20 cellular contexts compared by ENCODE assay signal in genomic region chr1:217525773-217526490, GRCh38.
DNase-seq lines count a peak whose midpoint lies in the region; ATAC-seq, FAIRE-seq and TF ChIP-seq lines count a peak whose summit lies in the region.
"Had no signal": no experiment of that assay in that cellular context is flagged by ENCODE, and none has a peak within 500 bp of the region (broad histone marks: within the 10 kb centered on the region; RNA-seq: fewer than 3 reads in every experiment).

No MANE protein-coding gene starts in this region.

- DNase-seq in AG20443 (ENCODE audit: low spot score) (peak; percentile 20), LNCaP clone FGC (ENCODE audit: low read depth) (peak; percentile 80), mesenchymal stem cell (no peak), SIG-M5 (lab: John Stamatoyannopoulos, UW) (no peak), NCI-H2107 treated with DMSO at 0.1 percent for 48 hours (lab: John Stamatoyannopoulos, UW; ENCODE audit: unreplicated experiment) (no peak)
- no peak for DNase-seq in naive thymus-derived CD4-positive, alpha-beta T cell
- DNase-seq: activated CD4-positive, alpha-beta T cell treated with anti-CD3 and anti-CD28 coated beads, Interleukin-2, amount 50 U/mL, for 48 hours; activated naive CD8-positive, alpha-beta T cell treated with anti-CD3 and anti-CD28 coated beads for 36 hours; activated T-cell treated with anti-CD3 and anti-CD28 coated beads, Interleukin-2, amount 50 U/mL, for 4 hours; cerebellar nuclear complex; heart left ventricle; islet precursor cell; NCI-H82; Peyer's patch; substantia nigra had no signal

- H3K9me3 Mint-ChIP-seq in naive thymus-derived CD4-positive, alpha-beta T cell, result no peaks in the 10 kb centered on the region
- H3K9me3 Mint-ChIP-seq: activated naive CD8-positive, alpha-beta T cell treated with anti-CD3 and anti-CD28 coated beads for 36 hours; activated T-cell treated with anti-CD3 and anti-CD28 coated beads, Interleukin-2, amount 50 U/mL, for 4 hours had no signal

- peak; percentile 75 for FAIRE-seq in colon (lab: Jason Lieb, UNC)
- FAIRE-seq: HepG2 had no signal

- no peaks in the 10 kb centered on the region for H3K4me1 ChIP-seq in mesenchymal stem cell (ENCODE audit: control insufficient read depth, insufficient read depth, low read depth, low read length)
- no peaks in the 10 kb centered on the region for H3K4me1 ChIP-seq in naive thymus-derived CD4-positive, alpha-beta T cell (ENCODE audit: control insufficient read depth in 2 of 2, insufficient read depth in 2 of 2, low read length in 2 of 2)
- H3K4me1 ChIP-seq: BLaER1, neural progenitor cell, Peyer's patch had no signal

- H3K27ac Mint-ChIP-seq in naive thymus-derived CD4-positive, alpha-beta T cell, result no peak overlapping the region
- H3K27ac Mint-ChIP-seq: activated naive CD8-positive, alpha-beta T cell treated with anti-CD3 and anti-CD28 coated beads for 36 hours; neural progenitor cell had no signal

- no peak overlapping the region for H3K14ac ChIP-seq in mesenchymal stem cell (ENCODE audit: low read length in 2 of 2)

- H2BK5ac ChIP-seq in mesenchymal stem cell (ENCODE audit: low read depth, low read length, poor library complexity, severe bottlenecking), result no peak overlapping the region

- H3K4me2 ChIP-seq in mesenchymal stem cell (ENCODE audit: low read length, poor library complexity, severe bottlenecking), result no peak overlapping the region
- H3K4me2 ChIP-seq: BLaER1, neural progenitor cell had no signal

- no peak overlapping the region for H2BK12ac ChIP-seq in mesenchymal stem cell (ENCODE audit: low read length in 2 of 2)

- no peak overlapping the region for H3K4me3 ChIP-seq in LNCaP clone FGC (ENCODE audit: low read depth, low read length)
- H3K4me3 ChIP-seq in mesenchymal stem cell (ENCODE audit: insufficient read depth in 1 of 2, low read depth in 1 of 2, low read length in 2 of 2), result no peak overlapping the region
- no peak overlapping the region for H3K4me3 ChIP-seq in naive thymus-derived CD4-positive, alpha-beta T cell (ENCODE audit: low read length)
- H3K4me3 ChIP-seq: BLaER1, heart left ventricle, neural progenitor cell, Peyer's patch had no signal

- peak overlapping the region; percentile 28 for H3K9ac ChIP-seq in mesenchymal stem cell (ENCODE audit: low read length)
- H3K9ac ChIP-seq: BLaER1, neural progenitor cell had no signal

- H2BK15ac ChIP-seq in mesenchymal stem cell (ENCODE audit: low read depth, poor library complexity, severe bottlenecking), result no peak overlapping the region

- no peaks in the 10 kb centered on the region for H3K9me3 ChIP-seq in mesenchymal stem cell (ENCODE audit: control insufficient read depth, low read length)
- no peaks in the 10 kb centered on the region for H3K9me3 ChIP-seq in naive thymus-derived CD4-positive, alpha-beta T cell (ENCODE audit: control insufficient read depth in 2 of 3, low read length in 3 of 3)
- H3K9me3 ChIP-seq: BLaER1, heart left ventricle, Peyer's patch had no signal

- H3K27me3 ChIP-seq in mesenchymal stem cell (ENCODE audit: control insufficient read depth in 1 of 2, insufficient read depth in 1 of 2, low read length in 2 of 2), result no peaks in the 10 kb centered on the region
- no peaks in the 10 kb centered on the region for H3K27me3 ChIP-seq in naive thymus-derived CD4-positive, alpha-beta T cell (ENCODE audit: control insufficient read depth in 2 of 2, insufficient read depth in 2 of 2, low read length in 2 of 2)
- H3K27me3 ChIP-seq: BLaER1, heart left ventricle, neural progenitor cell, Peyer's patch had no signal

- no peaks in the 10 kb centered on the region for H3K27me3 Mint-ChIP-seq in naive thymus-derived CD4-positive, alpha-beta T cell
- H3K27me3 Mint-ChIP-seq: activated naive CD8-positive, alpha-beta T cell treated with anti-CD3 and anti-CD28 coated beads for 36 hours had no signal

- H2AFZ ChIP-seq in mesenchymal stem cell (ENCODE audit: low read depth, low read length), result no peak overlapping the region
- H2AFZ ChIP-seq: neural progenitor cell had no signal

- H3K4ac ChIP-seq in mesenchymal stem cell (ENCODE audit: low read depth in 1 of 2, low read length in 2 of 2), result no peak overlapping the region

- no peak overlapping the region for H3K27ac ChIP-seq in mesenchymal stem cell (ENCODE audit: low read length, poor library complexity, severe bottlenecking)
- H3K27ac ChIP-seq in naive thymus-derived CD4-positive, alpha-beta T cell (ENCODE audit: low read depth, low read length), result no peak overlapping the region
- H3K27ac ChIP-seq: BLaER1, neural progenitor cell, Peyer's patch had no signal

- POLR2A ChIA-PET in naive thymus-derived CD4-positive, alpha-beta T cell (lab: Charles Lee), result no interaction called here

- ATAC-seq in GM21786 (IDR thresholded peaks at IDR 0.05; ENCODE audit: unreplicated experiment), result no peak
- no peak for ATAC-seq in naive thymus-derived CD4-positive, alpha-beta T cell
- ATAC-seq: activated T-cell treated with anti-CD3 and anti-CD28 coated beads, Interleukin-2, amount 50 U/mL, for 4 hours; HepG2 had no signal

- H3K36me3 Mint-ChIP-seq in naive thymus-derived CD4-positive, alpha-beta T cell, result peaks cover 0 to 30% (median 5%) of the 10 kb centered on the region in 5 donors

- 86% methylated on average over 1 of the region's 3 CpGs for WGBS in mesenchymal stem cell

- H2BK120ac ChIP-seq in mesenchymal stem cell (ENCODE audit: low read depth, low read length), result no peak overlapping the region

- H3K36me3 ChIP-seq in mesenchymal stem cell (ENCODE audit: control insufficient read depth in 1 of 2, insufficient read depth in 2 of 2, low read depth in 1 of 2, low read length in 2 of 2), result no peaks in the 10 kb centered on the region
- no peaks in the 10 kb centered on the region for H3K36me3 ChIP-seq in naive thymus-derived CD4-positive, alpha-beta T cell (ENCODE audit: control insufficient read depth in 2 of 3, insufficient read depth in 3 of 3, low read length in 3 of 3)
- H3K36me3 ChIP-seq: BLaER1, heart left ventricle, neural progenitor cell, Peyer's patch had no signal

- intact Hi-C loops in naive thymus-derived CD4-positive, alpha-beta T cell (cut with micrococcal nuclease), result no loop called here

- H3K4me1 Mint-ChIP-seq in naive thymus-derived CD4-positive, alpha-beta T cell, result no peaks in the 10 kb centered on the region
- H3K4me1 Mint-ChIP-seq: activated naive CD8-positive, alpha-beta T cell treated with anti-CD3 and anti-CD28 coated beads for 36 hours; neural progenitor cell had no signal

- no peak overlapping the region for H3K18ac ChIP-seq in mesenchymal stem cell (ENCODE audit: low read depth in 1 of 2, low read length in 2 of 2)

- H4K91ac ChIP-seq in mesenchymal stem cell (ENCODE audit: low read length), result no peak overlapping the region

- H2AK5ac ChIP-seq in mesenchymal stem cell (ENCODE audit: low read length, severe bottlenecking), result no peak overlapping the region

- CTCF ChIA-PET in naive thymus-derived CD4-positive, alpha-beta T cell (lab: Charles Lee), result no interaction called here

- H4K8ac ChIP-seq in mesenchymal stem cell (ENCODE audit: low read length), result no peak overlapping the region

- H3K23ac ChIP-seq in mesenchymal stem cell (ENCODE audit: low read length in 2 of 2), result no peak overlapping the region

- H3K4me3 Mint-ChIP-seq in naive thymus-derived CD4-positive, alpha-beta T cell, result no peak overlapping the region
- H3K4me3 Mint-ChIP-seq: activated naive CD8-positive, alpha-beta T cell treated with anti-CD3 and anti-CD28 coated beads for 36 hours; activated T-cell treated with anti-CD3 and anti-CD28 coated beads, Interleukin-2, amount 50 U/mL, for 4 hours; neural progenitor cell had no signal

- no peak for TF ChIP-seq CTCF in LNCaP clone FGC (IDR thresholded peaks at IDR 0.05; ENCODE audit: control insufficient read depth, extremely low read depth, insufficient read depth)

- H3K79me1 ChIP-seq in mesenchymal stem cell (replicated peaks; ENCODE audit: low read length, poor library complexity, severe bottlenecking), result peaks cover 12% of the 10 kb centered on the region

Comparison
In these comparisons a context has a peak if more than half of its experiments do, and no peak if none do; other contexts are left out.
1. DNase-seq: peak in AG20443 (single experiment) and LNCaP clone FGC (single experiment); none in mesenchymal stem cell (single experiment), SIG-M5 (single experiment), naive thymus-derived CD4-positive, alpha-beta T cell (0 of 9) and NCI-H2107 treated with DMSO at 0.1 percent for 48 hours (single experiment).